Comparison of ENCODE assay signal across 17 cellular contexts in the genomic region with DNA sequence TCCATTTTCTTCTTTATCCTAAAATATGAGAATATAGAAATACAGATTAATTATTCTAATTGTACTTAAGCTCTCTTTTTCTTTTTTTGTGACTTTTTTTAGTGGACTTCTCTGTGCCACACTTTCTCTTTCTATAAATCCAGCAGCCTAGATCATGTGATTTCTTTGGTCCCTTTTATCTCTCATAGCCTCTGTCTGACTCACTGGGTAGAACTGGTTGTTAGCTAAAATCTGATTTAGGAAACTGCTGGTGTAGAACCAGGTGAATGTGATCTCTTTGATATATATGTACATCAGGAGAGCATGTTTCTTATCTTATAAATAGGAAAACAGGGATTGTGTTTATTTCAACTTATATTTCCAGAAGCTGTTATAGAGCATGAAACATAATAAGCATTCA. TPM values are rescaled to one million over a fixed set of nuclear protein-coding genes. Genes with fewer than 3 reads are reported as not detected.
A peak's percentile ranks its signal among the peaks of the same experiment; 100 is the strongest.
DNase-seq lines count a peak whose midpoint lies in the region; ATAC-seq and TF ChIP-seq lines count a peak whose summit lies in the region.
"Had no signal": no experiment of that assay in that cellular context is flagged by ENCODE, and none has a peak within 500 bp of the region (broad histone marks: within the 10 kb centered on the region; RNA-seq: fewer than 3 reads in every experiment).

No MANE protein-coding gene starts in this region.

- H3K4me3 Mint-ChIP-seq in activated CD4-positive, alpha-beta T cell treated with anti-CD3 and anti-CD28 coated beads for 36 hours = no peak overlapping the region
- H3K4me3 Mint-ChIP-seq in activated naive CD8-positive, alpha-beta T cell treated with anti-CD3 and anti-CD28 coated beads, Interleukin-2, amount 50 U/mL, for 24 hours = no peak overlapping the region
- H3K4me3 Mint-ChIP-seq in progenitor cell of endocrine pancreas (ENCODE audit: low read depth) = no peak overlapping the region
- H3K4me3 Mint-ChIP-seq: CD4-positive, alpha-beta memory T cell had no signal

- H3K4me3 ChIP-seq in fibroblast of the aortic adventitia (ENCODE audit: low read depth, low read length) = no peak overlapping the region

- ATAC-seq in activated CD4-positive, alpha-beta T cell treated with anti-CD3 and anti-CD28 coated beads for 36 hours = peak; percentile 44
- no peak for ATAC-seq in activated naive CD8-positive, alpha-beta T cell treated with anti-CD3 and anti-CD28 coated beads, Interleukin-2, amount 50 U/mL, for 24 hours

- peaks cover 3% of the 10 kb centered on the region for H3K4me1 Mint-ChIP-seq in activated CD4-positive, alpha-beta T cell treated with anti-CD3 and anti-CD28 coated beads for 36 hours
- H3K4me1 Mint-ChIP-seq in activated naive CD8-positive, alpha-beta T cell treated with anti-CD3 and anti-CD28 coated beads, Interleukin-2, amount 50 U/mL, for 24 hours = peaks cover 4% of the 10 kb centered on the region
- no peaks in the 10 kb centered on the region for H3K4me1 Mint-ChIP-seq in progenitor cell of endocrine pancreas (ENCODE audit: low read depth)

- no peak overlapping the region for H3K27ac Mint-ChIP-seq in activated CD4-positive, alpha-beta T cell treated with anti-CD3 and anti-CD28 coated beads for 36 hours
- H3K27ac Mint-ChIP-seq in activated naive CD8-positive, alpha-beta T cell treated with anti-CD3 and anti-CD28 coated beads, Interleukin-2, amount 50 U/mL, for 24 hours = no peak overlapping the region
- no peak overlapping the region for H3K27ac Mint-ChIP-seq in progenitor cell of endocrine pancreas

- no peak for TF ChIP-seq CTCF in fibroblast of the aortic adventitia (IDR thresholded peaks at IDR 0.05; ENCODE audit: insufficient read depth, low read length)
- TF ChIP-seq CTCF in progenitor cell of endocrine pancreas (IDR thresholded peaks at IDR 0.05; ENCODE audit: unreplicated experiment) = no peak

- intact Hi-C loops in activated CD4-positive, alpha-beta T cell treated with anti-CD3 and anti-CD28 coated beads for 36 hours (cut with DNase I, micrococcal nuclease) = loop anchor here in 1 of 2 experiments (10.0 kb wide), 1 partner anchor 197 kb away; no protein-coding TSS in a partner anchor

- H3K27me3 Mint-ChIP-seq in activated CD4-positive, alpha-beta T cell treated with anti-CD3 and anti-CD28 coated beads for 36 hours = no peaks in the 10 kb centered on the region
- no peaks in the 10 kb centered on the region for H3K27me3 Mint-ChIP-seq in activated naive CD8-positive, alpha-beta T cell treated with anti-CD3 and anti-CD28 coated beads, Interleukin-2, amount 50 U/mL, for 24 hours
- H3K27me3 Mint-ChIP-seq in progenitor cell of endocrine pancreas = no peaks in the 10 kb centered on the region
- H3K27me3 Mint-ChIP-seq: CD4-positive, alpha-beta memory T cell had no signal

- POLR2A ChIA-PET in activated CD4-positive, alpha-beta T cell treated with anti-CD3 and anti-CD28 coated beads for 36 hours (lab: Charles Lee) = no interaction called here

- no peaks in the 10 kb centered on the region for H3K9me3 Mint-ChIP-seq in activated CD4-positive, alpha-beta T cell treated with anti-CD3 and anti-CD28 coated beads for 36 hours (ENCODE audit: low read depth)
- H3K9me3 Mint-ChIP-seq in activated naive CD8-positive, alpha-beta T cell treated with anti-CD3 and anti-CD28 coated beads, Interleukin-2, amount 50 U/mL, for 24 hours = no peaks in the 10 kb centered on the region
- H3K9me3 Mint-ChIP-seq in progenitor cell of endocrine pancreas (ENCODE audit: low read depth) = peaks cover under 1% of the 10 kb centered on the region

- DNase-seq in activated CD4-positive, alpha-beta T cell treated with anti-CD3 and anti-CD28 coated beads for 36 hours = no peak
- DNase-seq in activated CD4-positive, alpha-beta T cell treated with anti-CD3 and anti-CD28 coated beads, Interleukin-2, amount 50 U/mL, for 48 hours = no peak
- peak; percentile 14 for DNase-seq in astrocyte of the hippocampus (ENCODE audit: low read depth, low spot score)
- DNase-seq in fibroblast of the aortic adventitia (ENCODE audit: low read depth) = peak; percentile 57
- DNase-seq in activated naive CD8-positive, alpha-beta T cell treated with anti-CD3 and anti-CD28 coated beads, Interleukin-2, amount 50 U/mL, for 24 hours = no peak
- no peak for DNase-seq in C1 segment of cervical spinal cord (lab: John Stamatoyannopoulos, UW)
- DNase-seq in progenitor cell of endocrine pancreas (ENCODE audit: low spot score, unreplicated experiment) = no peak
- no peak for DNase-seq in stimulated activated CD4-positive, alpha-beta T cell treated with anti-CD3 and anti-CD28 coated beads, Interleukin-1b, Interleukin-23, amount 100 ng/mL, for 48 hours
- DNase-seq: BE2C; Calu3; CD4-positive, alpha-beta memory T cell; DMS53; NCI-H187 treated with DMSO at 0.1 percent for 48 hours; NCI-H69; NK-92 treated with Interleukin-12 subunit alpha and Interleukin-12 subunit beta, amount 100 ng/mL, for 24 hours; RPMI8226; SIG-M5 had no signal

- peaks cover 7% of the 10 kb centered on the region for H3K36me3 Mint-ChIP-seq in activated CD4-positive, alpha-beta T cell treated with anti-CD3 and anti-CD28 coated beads for 36 hours (ENCODE audit: low read depth)
- H3K36me3 Mint-ChIP-seq in activated naive CD8-positive, alpha-beta T cell treated with anti-CD3 and anti-CD28 coated beads, Interleukin-2, amount 50 U/mL, for 24 hours (ENCODE audit: low read depth) = peaks cover 9% of the 10 kb centered on the region
- no peaks in the 10 kb centered on the region for H3K36me3 Mint-ChIP-seq in progenitor cell of endocrine pancreas (ENCODE audit: insufficient read depth)

- CTCF ChIA-PET in activated CD4-positive, alpha-beta T cell treated with anti-CD3 and anti-CD28 coated beads for 36 hours (lab: Charles Lee) = no interaction called here

RNA-seq across cellular contexts. Expression of a gene that starts 54.9 kb away (rescaled TPM):
- total RNA-seq in activated CD4-positive, alpha-beta T cell treated with anti-CD3 and anti-CD28 coated beads for 36 hours = 10 to 100 TPM; 22.1 to 28.4 TPM
- total RNA-seq in fibroblast of the aortic adventitia (ENCODE audit: low replicate concordance) = 18.4 and 47.1 TPM in 2 replicates
- 22.7 and 23.6 TPM in 2 replicates for total RNA-seq in progenitor cell of endocrine pancreas

Comparison
In these comparisons a context has a peak if more than half of its experiments do, and no peak if none do; other contexts are left out.
1. DNase-seq: peak in astrocyte of the hippocampus (single experiment) and fibroblast of the aortic adventitia (single experiment); none in activated CD4-positive, alpha-beta T cell treated with anti-CD3 and anti-CD28 coated beads for 36 hours (single experiment), activated CD4-positive, alpha-beta T cell treated with anti-CD3 and anti-CD28 coated beads, Interleukin-2, amount 50 U/mL, for 48 hours (0 of 2), activated naive CD8-positive, alpha-beta T cell treated with anti-CD3 and anti-CD28 coated beads, Interleukin-2, amount 50 U/mL, for 24 hours (single experiment), C1 segment of cervical spinal cord (0 of 14), progenitor cell of endocrine pancreas (single experiment) and stimulated activated CD4-positive, alpha-beta T cell treated with anti-CD3 and anti-CD28 coated beads, Interleukin-1b, Interleukin-23, amount 100 ng/mL, for 48 hours (single experiment).